Comparison of ENCODE assay signal across 20 cellular contexts in genomic region chr13:23598371-23598770, GRCh38. TPM values are rescaled to one million over a fixed set of nuclear protein-coding genes. Genes with fewer than 3 reads are reported as not detected.
"Had no signal": no experiment of that assay in that cellular context is flagged by ENCODE, and none has a peak within 500 bp of the region (broad histone marks: within the 10 kb centered on the region; RNA-seq: fewer than 3 reads in every experiment).

No MANE protein-coding gene starts in this region.

- H3K4me3 ChIP-seq: coronary artery, left ventricle myocardium inferior, skin epidermis, transverse colon had no signal

- DNase-seq: activated CD4-positive, alpha-beta T cell treated with anti-CD3 and anti-CD28 coated beads, Interleukin-2, amount 10 ng/mL, durations not matched to agents 7 days and 5 days; activated CD8-positive, alpha-beta memory T cell treated with anti-CD3 and anti-CD28 coated beads, Interleukin-2, amount 50 U/mL, for 48 hours; activated gamma-delta T cell; activated T-cell treated with anti-CD3 and anti-CD28 coated beads, Interleukin-2, amount 50 U/mL, for 72 hours; central memory CD4-positive, alpha-beta T cell; effector CD4-positive, alpha-beta T cell; hypothalamus; kidney; left ventricle myocardium inferior; nucleus accumbens; posterior cingulate gyrus; retina; stimulated activated CD4-positive, alpha-beta T cell treated with anti-CD3 and anti-CD28 coated beads, Interleukin-4, amount 100 ng/mL, for 24 hours; stimulated activated naive CD4-positive, alpha-beta T cell; substantia nigra; transverse colon had no signal

- H3K9me3 ChIP-seq: left ventricle myocardium inferior, transverse colon had no signal

- ATAC-seq: activated naive CD4-positive, alpha-beta T cell treated with anti-CD3 and anti-CD28 coated beads, Interleukin-2, amount 50 U/mL, for 72 hours; activated T-cell treated with anti-CD3 and anti-CD28 coated beads, Interleukin-2, amount 50 U/mL, for 72 hours; natural killer cell treated with Interleukin-12 subunit alpha and Interleukin-12 subunit beta and Interleukin-15 and Interleukin-18, amount 100 ng/mL, for 72 hours had no signal

- H3K4me1 ChIP-seq: left ventricle myocardium inferior, transverse colon had no signal

- H3K27me3 ChIP-seq: transverse colon had no signal

- H3K36me3 ChIP-seq: transverse colon had no signal

- H3K27ac ChIP-seq: coronary artery, left ventricle myocardium inferior, skin epidermis, transverse colon had no signal

RNA-seq across cellular contexts. Expression of gene TNFRSF19, which starts 28.2 kb away (rescaled TPM):
- total RNA-seq: activated naive CD4-positive, alpha-beta T cell treated with anti-CD3 and anti-CD28 coated beads, Interleukin-2, amount 50 U/mL, for 72 hours had no signal
